8 cellular contexts compared by ENCODE assay signal in the genomic region with DNA sequence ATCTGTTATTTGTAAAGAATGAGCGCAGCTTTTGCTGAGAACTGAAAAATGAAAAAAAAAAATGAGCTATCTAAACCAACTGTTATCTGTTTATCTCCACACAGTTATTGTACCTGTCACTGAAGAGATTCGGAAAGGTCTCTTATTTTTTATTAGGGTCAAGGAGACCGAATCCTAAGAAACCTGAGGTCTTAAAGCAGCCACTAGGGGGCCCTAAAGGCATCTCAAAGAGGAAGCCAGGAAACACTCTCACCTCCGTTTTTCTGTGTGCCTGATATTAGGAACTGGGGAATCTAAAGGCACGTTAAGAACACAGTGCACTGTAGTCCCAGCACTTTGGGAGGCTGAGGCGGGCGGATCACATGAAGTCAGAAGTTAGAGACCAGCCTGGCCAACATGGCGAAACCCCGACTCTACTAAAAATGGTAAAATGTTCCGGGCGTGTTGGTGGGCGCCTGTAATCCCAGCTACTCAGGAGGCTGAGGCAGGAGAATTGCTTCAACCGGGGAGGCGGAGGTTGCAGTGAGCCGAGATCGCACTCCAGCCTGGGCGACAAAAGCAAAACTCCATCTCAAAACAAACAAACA. TPM values are rescaled to one million over a fixed set of nuclear protein-coding genes. Genes with fewer than 3 reads are reported as not detected.
DNase-seq lines count a peak whose midpoint lies in the region; ATAC-seq, FAIRE-seq and TF ChIP-seq lines count a peak whose summit lies in the region.

No MANE protein-coding gene starts in this region.

- H3K9me1 ChIP-seq in endothelial cell of umbilical vein (replicated peaks; ENCODE audit: control insufficient read depth, extremely low read depth, insufficient read depth, low read length): no peaks in the 10 kb centered on the region

- H4K20me1 ChIP-seq in endothelial cell of umbilical vein (replicated peaks; ENCODE audit: control insufficient read depth, extremely low read depth, insufficient read depth, low read length): no peaks in the 10 kb centered on the region

- H2AFZ ChIP-seq in endothelial cell of umbilical vein (ENCODE audit: low read depth, low read length): no peak overlapping the region

- H3K36me3 ChIP-seq in endothelial cell of umbilical vein (ENCODE audit: control insufficient read depth in 2 of 2, extremely low read depth in 1 of 2, insufficient read depth in 2 of 2, low read length in 2 of 2): no peaks in the 10 kb centered on the region

- H3K79me2 ChIP-seq in endothelial cell of umbilical vein (ENCODE audit: control insufficient read depth, insufficient read depth, low read length): no peaks in the 10 kb centered on the region

- H3K9me3 Mint-ChIP-seq in activated CD4-positive, alpha-beta T cell treated with anti-CD3 and anti-CD28 coated beads, Interleukin-2, amount 10 ng/mL, durations not matched to agents 24 days and 14 days: peaks cover 4% of the 10 kb centered on the region

- BruUV-seq in endothelial cell of umbilical vein (replicated peaks; lab: Mats Ljungman, UMichigan): no TSS peak

- H3K36me3 Mint-ChIP-seq in activated CD4-positive, alpha-beta T cell treated with anti-CD3 and anti-CD28 coated beads, Interleukin-2, amount 10 ng/mL, durations not matched to agents 24 days and 14 days (ENCODE audit: low read depth): peaks cover 2% of the 10 kb centered on the region

- H3K4me3 Mint-ChIP-seq in activated CD4-positive, alpha-beta T cell treated with anti-CD3 and anti-CD28 coated beads, Interleukin-2, amount 10 ng/mL, durations not matched to agents 24 days and 14 days: no peak overlapping the region

- peaks cover 4% of the 10 kb centered on the region for H3K4me1 ChIP-seq in endothelial cell of umbilical vein (ENCODE audit: control insufficient read depth, extremely low read depth, insufficient read depth, low read length)

- H3K27me3 Mint-ChIP-seq in activated CD4-positive, alpha-beta T cell treated with anti-CD3 and anti-CD28 coated beads, Interleukin-2, amount 10 ng/mL, durations not matched to agents 24 days and 14 days: peaks cover 30% of the 10 kb centered on the region

- TF ChIP-seq POLR2A in endothelial cell of umbilical vein (IDR thresholded peaks at IDR 0.05; ENCODE audit: low read depth, low read length): no peak

- TF ChIP-seq CTCF in LNCAP (IDR thresholded peaks at IDR 0.05) (peak; percentile 49), endothelial cell of umbilical vein (IDR thresholded peaks at IDR 0.05; ENCODE audit: extremely low read depth in 1 of 2, insufficient read depth in 1 of 2, low read depth in 1 of 2, low read length in 2 of 2) (peak; percentile 58 to 60)

- no peak for ATAC-seq in GM21447 (IDR thresholded peaks at IDR 0.05; ENCODE audit: unreplicated experiment)
- ATAC-seq in HG02678 (IDR thresholded peaks at IDR 0.05; ENCODE audit: unreplicated experiment): no peak

- H3K27me3 ChIP-seq in endothelial cell of umbilical vein (ENCODE audit: control insufficient read depth in 2 of 2, insufficient read depth in 2 of 2, low read length in 2 of 2): peaks cover 26% of the 10 kb centered on the region in 2 experiments

- no peak overlapping the region for H3K9ac ChIP-seq in endothelial cell of umbilical vein (replicated peaks; ENCODE audit: extremely low read depth, insufficient read depth, low read length)

- dilution Hi-C loops in endothelial cell of umbilical vein (cut with MboI; ENCODE audit: extremely low pct_ligation_motif_present, low sequenced_read_pairs): no loop called here

- no peak overlapping the region for H3K4me2 ChIP-seq in endothelial cell of umbilical vein (ENCODE audit: insufficient read depth, low read length)

- no peak overlapping the region for H3K27ac ChIP-seq in endothelial cell of umbilical vein (ENCODE audit: insufficient read depth, low read depth, low read length)

- CTCF ChIA-PET in endothelial cell of umbilical vein (lab: Charles Lee): interaction anchor here (1.5 to 2.0 kb wide), 4 partner anchors 17 to 1308 kb away, joined by 3 to 10 read pairs (median 6); no protein-coding TSS in a partner anchor

- H3K4me3 ChIP-seq in endothelial cell of umbilical vein (replicated peaks in 1 of 3; ENCODE audit: insufficient read depth in 1 of 3, low read depth in 1 of 3, low read length in 3 of 3): no peak overlapping the region

- intact Hi-C loops in activated CD4-positive, alpha-beta T cell treated with anti-CD3 and anti-CD28 coated beads, Interleukin-2, amount 10 ng/mL, durations not matched to agents 24 days and 14 days (cut with micrococcal nuclease): no loop called here
- intact Hi-C loops in endothelial cell of umbilical vein (cut with micrococcal nuclease): loop anchor here (1.0 to 5.0 kb wide), 3 partner anchors 1227 to 1309 kb away; no protein-coding TSS in a partner anchor

- peak; percentile 68 for DNase-seq in activated CD4-positive, alpha-beta T cell treated with anti-CD3 and anti-CD28 coated beads, Interleukin-2, amount 10 ng/mL, durations not matched to agents 24 days and 14 days
- no peak for DNase-seq in activated CD4-positive, alpha-beta T cell treated with anti-CD3 and anti-CD28 coated beads, Interleukin-2, amount 50 U/mL, for 4 hours
- DNase-seq in RPMI7951 (ENCODE audit: low read depth): peak; percentile 57
- peak; percentile 28 for DNase-seq in endothelial cell of umbilical vein (ENCODE audit: low read depth, low spot score)
- peak; percentile 80 for DNase-seq in midbrain (lab: John Stamatoyannopoulos, UW)

- FAIRE-seq in endothelial cell of umbilical vein (lab: Jason Lieb, UNC): peak; percentile 50

- POLR2A ChIA-PET in endothelial cell of umbilical vein (lab: Charles Lee): no interaction called here

- peaks cover 3% of the 10 kb centered on the region for H3K4me1 Mint-ChIP-seq in activated CD4-positive, alpha-beta T cell treated with anti-CD3 and anti-CD28 coated beads, Interleukin-2, amount 10 ng/mL, durations not matched to agents 24 days and 14 days

- no peaks in the 10 kb centered on the region for H3K9me3 ChIP-seq in endothelial cell of umbilical vein (replicated peaks; ENCODE audit: control insufficient read depth, insufficient read depth, low read length)

- no peak overlapping the region for H3K27ac Mint-ChIP-seq in activated CD4-positive, alpha-beta T cell treated with anti-CD3 and anti-CD28 coated beads, Interleukin-2, amount 10 ng/mL, durations not matched to agents 24 days and 14 days

TF ChIP-seq in endothelial cell of umbilical vein, 7 proteins besides CTCF, POLR2A, EP300 and RAD21:
- TF ChIP-seq, protein P1, sequence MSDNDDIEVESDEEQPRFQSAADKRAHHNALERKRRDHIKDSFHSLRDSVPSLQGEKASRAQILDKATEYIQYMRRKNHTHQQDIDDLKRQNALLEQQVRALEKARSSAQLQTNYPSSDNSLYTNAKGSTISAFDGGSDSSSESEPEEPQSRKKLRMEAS (IDR thresholded peaks at IDR 0.05; ENCODE audit: insufficient read depth, insufficient read length): no peak
- TF ChIP-seq EZH2 (IDR thresholded peaks at IDR 0.05; ENCODE audit: borderline replicate concordance, low read depth, low read length, severe bottlenecking): no peak
- TF ChIP-seq JUN (IDR thresholded peaks at IDR 0.05; ENCODE audit: borderline replicate concordance, insufficient read depth, insufficient read length, low read depth): no peak
- no peak for TF ChIP-seq POLR2AphosphoS5 (IDR thresholded peaks at IDR 0.05; ENCODE audit: insufficient read depth, low read depth, low read length)
- TF ChIP-seq FOS (IDR thresholded peaks at IDR 0.05; ENCODE audit: borderline replicate concordance, insufficient read depth, low read length): no peak
- TF ChIP-seq MYC (IDR thresholded peaks at IDR 0.05; ENCODE audit: low read depth, low read length): no peak
- TF ChIP-seq GATA2 (IDR thresholded peaks at IDR 0.05; ENCODE audit: insufficient read depth, insufficient read length, low read depth, low read length): no peak
TF ChIP-seq in endothelial cell of umbilical vein: peak in this region for 0.

RNA-seq across cellular contexts. Expression of gene LARGE1, which starts 3.5 kb away (rescaled TPM):
- total RNA-seq in activated CD4-positive, alpha-beta T cell treated with anti-CD3 and anti-CD28 coated beads, Interleukin-2, amount 10 ng/mL, durations not matched to agents 24 days and 14 days: 0.47 TPM in 1 of 2 replicates, not detected in the other
- total RNA-seq in RPMI7951 (2014; rRNA removed; shearing (Covaris generic)): 2.9 and 3.0 TPM in 2 replicates
- total RNA-seq in endothelial cell of umbilical vein: 4.4 TPM in 2 replicates
- polyA plus RNA-seq in endothelial cell of umbilical vein: 0.72 and 0.95 TPM in 2 replicates
- 0.68 and 0.76 TPM in 2 replicates for polyA plus RNA-seq in endothelial cell of umbilical vein (2011; cell fraction: cytosol; rRNA removed)
- polyA plus RNA-seq in endothelial cell of umbilical vein (2011; cell fraction: nucleus; rRNA removed): 0.51 and 0.71 TPM in 2 replicates
- polyA plus RNA-seq in endothelial cell of umbilical vein (2012): 0.51 and 0.76 TPM in 2 replicates
- 2.9 and 3.6 TPM in 2 replicates for polyA minus RNA-seq in endothelial cell of umbilical vein
- polyA minus RNA-seq in endothelial cell of umbilical vein (2011; cell fraction: cytosol; rRNA and poly(A)+ RNA removed): not detected
- 2.4 and 3.4 TPM in 2 replicates for polyA minus RNA-seq in endothelial cell of umbilical vein (2011; cell fraction: nucleus; rRNA and poly(A)+ RNA removed)

Comparison
In these comparisons a context has a peak if more than half of its experiments do, and no peak if none do; other contexts are left out.
1. DNase-seq: peak in activated CD4-positive, alpha-beta T cell treated with anti-CD3 and anti-CD28 coated beads, Interleukin-2, amount 10 ng/mL, durations not matched to agents 24 days and 14 days (single experiment), RPMI7951 (single experiment), endothelial cell of umbilical vein (single experiment) and midbrain (single experiment); none in activated CD4-positive, alpha-beta T cell treated with anti-CD3 and anti-CD28 coated beads, Interleukin-2, amount 50 U/mL, for 4 hours (0 of 2).